In the genomic region with DNA sequence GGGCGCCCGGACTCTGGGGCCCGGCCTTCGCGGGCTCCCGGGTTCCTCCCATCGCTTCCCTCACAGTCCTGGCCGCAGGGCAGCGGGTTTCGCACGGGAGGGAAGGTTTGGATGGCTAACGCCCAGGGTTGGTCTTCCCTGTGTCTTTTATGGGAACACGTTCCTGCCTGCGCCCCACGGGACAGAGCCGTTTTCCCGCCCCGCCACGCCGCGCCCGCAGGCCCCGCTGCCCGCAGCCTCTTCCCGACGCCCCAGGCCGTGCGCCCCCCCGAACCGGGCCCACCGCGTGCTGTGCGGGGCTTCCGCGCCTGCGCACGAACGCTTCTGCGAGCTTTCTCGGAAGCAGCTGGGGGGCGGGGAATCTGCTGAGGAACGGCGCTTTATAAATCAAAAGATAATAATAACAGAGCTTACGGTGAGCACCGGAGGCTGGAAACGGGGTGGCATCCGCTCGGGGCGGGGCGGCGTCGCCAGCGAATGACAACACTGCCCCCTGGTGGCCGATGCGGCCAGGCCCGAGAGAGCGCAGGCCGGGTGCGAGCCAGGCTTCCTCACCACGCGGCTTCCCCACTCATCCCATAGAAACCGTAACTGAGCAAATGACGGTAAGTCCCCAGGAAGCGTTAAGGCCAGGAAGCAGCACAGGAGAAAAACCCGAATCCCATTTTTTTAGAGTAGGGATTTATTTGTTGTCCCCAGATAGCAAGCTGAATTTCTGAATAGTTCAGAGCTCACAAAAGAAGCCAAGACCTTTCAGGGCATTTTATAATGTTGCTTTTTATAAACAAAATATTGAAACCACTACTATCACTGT, we compare ENCODE assay signal across 1 cellular context.
TF ChIP-seq lines count a peak whose summit lies in the region.

No MANE protein-coding gene starts in this region.

TF ChIP-seq in H1, 55 proteins besides CTCF, POLR2A, EP300 and RAD21:
- TF ChIP-seq, protein P1, sequence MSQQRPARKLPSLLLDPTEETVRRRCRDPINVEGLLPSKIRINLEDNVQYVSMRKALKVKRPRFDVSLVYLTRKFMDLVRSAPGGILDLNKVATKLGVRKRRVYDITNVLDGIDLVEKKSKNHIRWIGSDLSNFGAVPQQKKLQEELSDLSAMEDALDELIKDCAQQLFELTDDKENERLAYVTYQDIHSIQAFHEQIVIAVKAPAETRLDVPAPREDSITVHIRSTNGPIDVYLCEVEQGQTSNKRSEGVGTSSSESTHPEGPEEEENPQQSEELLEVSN (IDR thresholded peaks at IDR 0.05), result peak; percentile 93
- TF ChIP-seq JUND (IDR thresholded peaks at IDR 0.05; ENCODE audit: low read length) (no peak), PHF8 (conservative IDR thresholded peaks at IDR 0.05; ENCODE audit: low read depth, low read length) (peak; percentile 50), SP4 (IDR thresholded peaks at IDR 0.05; ENCODE audit: low read length) (no peak), SIN3A (conservative IDR thresholded peaks at IDR 0.05 in 1 of 2, IDR thresholded peaks at IDR 0.05 in 1 of 2; ENCODE audit: low read depth in 1 of 2, low read length in 2 of 2) (peak in 1 of 2 experiments; percentile 31; a peak in 1 of 4 replicates), GABPA (IDR thresholded peaks at IDR 0.05; ENCODE audit: borderline replicate concordance, insufficient read depth, low read length) (no peak), KDM1A (IDR thresholded peaks at IDR 0.05; ENCODE audit: borderline replicate concordance, low read length) (no peak), CEBPB (IDR thresholded peaks at IDR 0.05; ENCODE audit: low read depth, low read length) (no peak), EZH2 (IDR thresholded peaks at IDR 0.05; ENCODE audit: low read depth, low read length, severe bottlenecking) (peak; percentile 4), SP1 (IDR thresholded peaks at IDR 0.05; ENCODE audit: low read depth, low read length) (0 out of 2 replicates have a peak, but pooled peaks have one; percentile 15), BACH1 (IDR thresholded peaks at IDR 0.05; ENCODE audit: low read length) (0 out of 2 replicates have a peak, but pooled peaks have one; percentile 6), NRF1 (IDR thresholded peaks at IDR 0.05; ENCODE audit: low read depth, low read length) (peak; percentile 48), CHD1 (IDR thresholded peaks at IDR 0.05; ENCODE audit: low read depth, low read length) (no peak), ATF2 (IDR thresholded peaks at IDR 0.05; ENCODE audit: low read length) (no peak; the same call in 1 of the 2 replicates), KDM5A (IDR thresholded peaks at IDR 0.05; ENCODE audit: low read length) (no peak), SRF (IDR thresholded peaks at IDR 0.05; ENCODE audit: low read depth, low read length) (no peak), SAP30 (IDR thresholded peaks at IDR 0.05; ENCODE audit: insufficient read depth, insufficient replicate concordance, low read length) (no peak), CREB1 (IDR thresholded peaks at IDR 0.05) (peak; percentile 60), MAFK (IDR thresholded peaks at IDR 0.05; ENCODE audit: low read depth, low read length) (no peak), KDM4A (IDR thresholded peaks at IDR 0.05; ENCODE audit: low read depth, low read length, severe bottlenecking) (peak; percentile 67), NANOG (IDR thresholded peaks at IDR 0.05; ENCODE audit: insufficient read depth, low read depth, low read length, poor library complexity, severe bottlenecking) (peak; percentile 16), BRCA1 (IDR thresholded peaks at IDR 0.05; ENCODE audit: low read depth, low read length) (no peak; the same call in 1 of the 2 replicates), ASH2L (IDR thresholded peaks at IDR 0.05; ENCODE audit: low read length) (peak; percentile 63), TBP (IDR thresholded peaks at IDR 0.05; ENCODE audit: low read depth, low read length) (0 out of 2 replicates have a peak, but pooled peaks have one; percentile 7), RBBP5 (IDR thresholded peaks at IDR 0.05; ENCODE audit: borderline replicate concordance, low read depth, low read length) (no peak), TAF1 (IDR thresholded peaks at IDR 0.05; ENCODE audit: low read depth, low read length) (0 out of 2 replicates have a peak, but pooled peaks have one; percentile 15)
- TF ChIP-seq, protein P2, sequence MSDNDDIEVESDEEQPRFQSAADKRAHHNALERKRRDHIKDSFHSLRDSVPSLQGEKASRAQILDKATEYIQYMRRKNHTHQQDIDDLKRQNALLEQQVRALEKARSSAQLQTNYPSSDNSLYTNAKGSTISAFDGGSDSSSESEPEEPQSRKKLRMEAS (IDR thresholded peaks at IDR 0.05), result peak; percentile 93
- TF ChIP-seq, protein P3, sequence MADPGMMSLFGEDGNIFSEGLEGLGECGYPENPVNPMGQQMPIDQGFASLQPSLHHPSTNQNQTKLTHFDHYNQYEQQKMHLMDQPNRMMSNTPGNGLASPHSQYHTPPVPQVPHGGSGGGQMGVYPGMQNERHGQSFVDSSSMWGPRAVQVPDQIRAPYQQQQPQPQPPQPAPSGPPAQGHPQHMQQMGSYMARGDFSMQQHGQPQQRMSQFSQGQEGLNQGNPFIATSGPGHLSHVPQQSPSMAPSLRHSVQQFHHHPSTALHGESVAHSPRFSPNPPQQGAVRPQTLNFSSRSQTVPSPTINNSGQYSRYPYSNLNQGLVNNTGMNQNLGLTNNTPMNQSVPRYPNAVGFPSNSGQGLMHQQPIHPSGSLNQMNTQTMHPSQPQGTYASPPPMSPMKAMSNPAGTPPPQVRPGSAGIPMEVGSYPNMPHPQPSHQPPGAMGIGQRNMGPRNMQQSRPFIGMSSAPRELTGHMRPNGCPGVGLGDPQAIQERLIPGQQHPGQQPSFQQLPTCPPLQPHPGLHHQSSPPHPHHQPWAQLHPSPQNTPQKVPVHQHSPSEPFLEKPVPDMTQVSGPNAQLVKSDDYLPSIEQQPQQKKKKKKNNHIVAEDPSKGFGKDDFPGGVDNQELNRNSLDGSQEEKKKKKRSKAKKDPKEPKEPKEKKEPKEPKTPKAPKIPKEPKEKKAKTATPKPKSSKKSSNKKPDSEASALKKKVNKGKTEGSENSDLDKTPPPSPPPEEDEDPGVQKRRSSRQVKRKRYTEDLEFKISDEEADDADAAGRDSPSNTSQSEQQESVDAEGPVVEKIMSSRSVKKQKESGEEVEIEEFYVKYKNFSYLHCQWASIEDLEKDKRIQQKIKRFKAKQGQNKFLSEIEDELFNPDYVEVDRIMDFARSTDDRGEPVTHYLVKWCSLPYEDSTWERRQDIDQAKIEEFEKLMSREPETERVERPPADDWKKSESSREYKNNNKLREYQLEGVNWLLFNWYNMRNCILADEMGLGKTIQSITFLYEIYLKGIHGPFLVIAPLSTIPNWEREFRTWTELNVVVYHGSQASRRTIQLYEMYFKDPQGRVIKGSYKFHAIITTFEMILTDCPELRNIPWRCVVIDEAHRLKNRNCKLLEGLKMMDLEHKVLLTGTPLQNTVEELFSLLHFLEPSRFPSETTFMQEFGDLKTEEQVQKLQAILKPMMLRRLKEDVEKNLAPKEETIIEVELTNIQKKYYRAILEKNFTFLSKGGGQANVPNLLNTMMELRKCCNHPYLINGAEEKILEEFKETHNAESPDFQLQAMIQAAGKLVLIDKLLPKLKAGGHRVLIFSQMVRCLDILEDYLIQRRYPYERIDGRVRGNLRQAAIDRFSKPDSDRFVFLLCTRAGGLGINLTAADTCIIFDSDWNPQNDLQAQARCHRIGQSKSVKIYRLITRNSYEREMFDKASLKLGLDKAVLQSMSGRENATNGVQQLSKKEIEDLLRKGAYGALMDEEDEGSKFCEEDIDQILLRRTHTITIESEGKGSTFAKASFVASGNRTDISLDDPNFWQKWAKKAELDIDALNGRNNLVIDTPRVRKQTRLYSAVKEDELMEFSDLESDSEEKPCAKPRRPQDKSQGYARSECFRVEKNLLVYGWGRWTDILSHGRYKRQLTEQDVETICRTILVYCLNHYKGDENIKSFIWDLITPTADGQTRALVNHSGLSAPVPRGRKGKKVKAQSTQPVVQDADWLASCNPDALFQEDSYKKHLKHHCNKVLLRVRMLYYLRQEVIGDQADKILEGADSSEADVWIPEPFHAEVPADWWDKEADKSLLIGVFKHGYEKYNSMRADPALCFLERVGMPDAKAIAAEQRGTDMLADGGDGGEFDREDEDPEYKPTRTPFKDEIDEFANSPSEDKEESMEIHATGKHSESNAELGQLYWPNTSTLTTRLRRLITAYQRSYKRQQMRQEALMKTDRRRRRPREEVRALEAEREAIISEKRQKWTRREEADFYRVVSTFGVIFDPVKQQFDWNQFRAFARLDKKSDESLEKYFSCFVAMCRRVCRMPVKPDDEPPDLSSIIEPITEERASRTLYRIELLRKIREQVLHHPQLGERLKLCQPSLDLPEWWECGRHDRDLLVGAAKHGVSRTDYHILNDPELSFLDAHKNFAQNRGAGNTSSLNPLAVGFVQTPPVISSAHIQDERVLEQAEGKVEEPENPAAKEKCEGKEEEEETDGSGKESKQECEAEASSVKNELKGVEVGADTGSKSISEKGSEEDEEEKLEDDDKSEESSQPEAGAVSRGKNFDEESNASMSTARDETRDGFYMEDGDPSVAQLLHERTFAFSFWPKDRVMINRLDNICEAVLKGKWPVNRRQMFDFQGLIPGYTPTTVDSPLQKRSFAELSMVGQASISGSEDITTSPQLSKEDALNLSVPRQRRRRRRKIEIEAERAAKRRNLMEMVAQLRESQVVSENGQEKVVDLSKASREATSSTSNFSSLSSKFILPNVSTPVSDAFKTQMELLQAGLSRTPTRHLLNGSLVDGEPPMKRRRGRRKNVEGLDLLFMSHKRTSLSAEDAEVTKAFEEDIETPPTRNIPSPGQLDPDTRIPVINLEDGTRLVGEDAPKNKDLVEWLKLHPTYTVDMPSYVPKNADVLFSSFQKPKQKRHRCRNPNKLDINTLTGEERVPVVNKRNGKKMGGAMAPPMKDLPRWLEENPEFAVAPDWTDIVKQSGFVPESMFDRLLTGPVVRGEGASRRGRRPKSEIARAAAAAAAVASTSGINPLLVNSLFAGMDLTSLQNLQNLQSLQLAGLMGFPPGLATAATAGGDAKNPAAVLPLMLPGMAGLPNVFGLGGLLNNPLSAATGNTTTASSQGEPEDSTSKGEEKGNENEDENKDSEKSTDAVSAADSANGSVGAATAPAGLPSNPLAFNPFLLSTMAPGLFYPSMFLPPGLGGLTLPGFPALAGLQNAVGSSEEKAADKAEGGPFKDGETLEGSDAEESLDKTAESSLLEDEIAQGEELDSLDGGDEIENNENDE (IDR thresholded peaks at IDR 0.05; ENCODE audit: insufficient replicate concordance, low read length), result no peak
